28 cellular contexts compared by ENCODE assay signal in the genomic region with DNA sequence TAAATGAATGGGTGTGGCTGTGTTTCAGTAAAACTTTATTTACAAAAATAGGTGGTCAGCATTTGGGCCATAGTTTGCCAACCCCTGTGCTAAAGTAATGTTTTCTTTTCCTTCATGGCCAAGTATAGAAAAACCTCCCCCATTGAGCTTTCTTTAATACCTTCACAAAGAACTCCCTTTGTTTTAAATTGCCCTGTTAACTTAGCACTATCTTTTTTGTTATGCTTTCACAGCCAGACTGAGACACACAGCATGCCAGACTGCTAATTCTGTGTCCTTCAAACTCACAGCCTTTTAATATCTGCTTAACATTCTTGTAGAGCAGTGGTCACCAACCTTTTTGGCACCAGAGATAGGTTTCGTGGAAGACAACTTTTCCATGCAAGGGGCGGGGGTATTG.
"Had no signal": no experiment of that assay in that cellular context is flagged by ENCODE, and none has a peak within 500 bp of the region (broad histone marks: within the 10 kb centered on the region; RNA-seq: fewer than 3 reads in every experiment).

No MANE protein-coding gene starts in this region.

- H3K4me1 ChIP-seq: parathyroid adenoma, psoas muscle, sigmoid colon, stomach, thyroid gland, tibial nerve, upper lobe of left lung, vagina had no signal

- H3K79me2 ChIP-seq: parathyroid adenoma had no signal

- H3K27ac ChIP-seq: neutrophil, ovary, parathyroid adenoma, psoas muscle, sigmoid colon, stomach, thoracic aorta, thyroid gland, tibial nerve, upper lobe of left lung, vagina had no signal

- H3K9ac ChIP-seq: parathyroid adenoma had no signal

- H3K4me1 Mint-ChIP-seq: naive thymus-derived CD4-positive, alpha-beta T cell; natural killer cell; stimulated activated memory B cell treated with anti-CD40 and anti-IgM and Interleukin-4, amounts not matched to agents 10 μg/mL and 1 μg/mL and 100 μg/mL, for 72 hours had no signal

- H3K4me3 Mint-ChIP-seq: naive thymus-derived CD4-positive, alpha-beta T cell; natural killer cell; nephron; stimulated activated memory B cell treated with anti-CD40 and anti-IgM and Interleukin-4, amounts not matched to agents 10 μg/mL and 1 μg/mL and 100 μg/mL, for 72 hours; stimulated activated naive CD8-positive, alpha-beta T cell treated with anti-CD3 and anti-CD28 coated beads, Interleukin-15, Interleukin-2, amounts not matched to agents 100 ng/mL and 50 ng/mL, for 24 hours had no signal

- H3K27ac Mint-ChIP-seq: naive thymus-derived CD4-positive, alpha-beta T cell; natural killer cell; nephron; progenitor cell of endocrine pancreas; stimulated activated memory B cell treated with anti-CD40 and anti-IgM and Interleukin-4, amounts not matched to agents 10 μg/mL and 1 μg/mL and 100 μg/mL, for 72 hours; stimulated activated naive CD8-positive, alpha-beta T cell treated with anti-CD3 and anti-CD28 coated beads, Interleukin-15, Interleukin-2, amounts not matched to agents 100 ng/mL and 50 ng/mL, for 24 hours had no signal

- H3K9me3 Mint-ChIP-seq: stimulated activated memory B cell treated with anti-CD40 and anti-IgM and Interleukin-4, amounts not matched to agents 10 μg/mL and 1 μg/mL and 100 μg/mL, for 72 hours had no signal

- H3K27me3 Mint-ChIP-seq: progenitor cell of endocrine pancreas; stimulated activated memory B cell treated with anti-CD40 and anti-IgM and Interleukin-4, amounts not matched to agents 10 μg/mL and 1 μg/mL and 100 μg/mL, for 72 hours; stimulated activated naive CD8-positive, alpha-beta T cell treated with anti-CD3 and anti-CD28 coated beads, Interleukin-15, Interleukin-2, amounts not matched to agents 100 ng/mL and 50 ng/mL, for 24 hours had no signal

- H3K36me3 ChIP-seq: neutrophil, ovary, right lobe of liver, sigmoid colon, stomach, thoracic aorta, thyroid gland, tibial nerve, upper lobe of left lung, vagina had no signal

- H3K9me3 ChIP-seq: ovary, right lobe of liver, thyroid gland, vagina had no signal

- H2AFZ ChIP-seq: parathyroid adenoma had no signal

- DNase-seq: naive thymus-derived CD4-positive, alpha-beta T cell; natural killer cell; nucleus accumbens; ovary; posterior cingulate gyrus; psoas muscle; right cardiac atrium; right lobe of liver; sigmoid colon; small intestine; stimulated activated CD4-positive, alpha-beta T cell treated with anti-CD3 and anti-CD28 coated beads, Interleukin-1b, Interleukin-23, amount 100 ng/mL, for 48 hours; stimulated activated CD4-positive, alpha-beta T cell treated with anti-CD3 and anti-CD28 coated beads, Interleukin-4, amount 100 ng/mL, for 1 hour; stimulated activated CD4-positive, alpha-beta T cell treated with anti-CD3 and anti-CD28 coated beads, Interleukin-4, amount 100 ng/mL, for 4 hours; stimulated activated CD8-positive, alpha-beta memory T cell treated with anti-CD3 and anti-CD28 coated beads, Interleukin-4, amount 100 ng/mL, for 48 hours; stimulated activated naive CD4-positive, alpha-beta T cell treated with Interleukin-2 at 50 U/mL for 16 hours; stomach; thyroid gland; trophoblast cell; upper lobe of left lung had no signal

- H3K36me3 Mint-ChIP-seq: natural killer cell; stimulated activated memory B cell treated with anti-CD40 and anti-IgM and Interleukin-4, amounts not matched to agents 10 μg/mL and 1 μg/mL and 100 μg/mL, for 72 hours had no signal

- H3K4me3 ChIP-seq: ovary, psoas muscle, right lobe of liver, sigmoid colon, stomach, thoracic aorta, thyroid gland, tibial nerve, upper lobe of left lung, vagina had no signal

- ATAC-seq: naive thymus-derived CD4-positive, alpha-beta T cell; natural killer cell; psoas muscle; right cardiac atrium; right lobe of liver; stimulated activated memory B cell treated with anti-CD40 and anti-IgM and Interleukin-4, amounts not matched to agents 10 μg/mL and 1 μg/mL and 100 μg/mL, for 72 hours had no signal

- H3K27me3 ChIP-seq: neutrophil, ovary, right lobe of liver, sigmoid colon, stomach, thyroid gland, tibial nerve, upper lobe of left lung, vagina had no signal
